In the genomic region with DNA sequence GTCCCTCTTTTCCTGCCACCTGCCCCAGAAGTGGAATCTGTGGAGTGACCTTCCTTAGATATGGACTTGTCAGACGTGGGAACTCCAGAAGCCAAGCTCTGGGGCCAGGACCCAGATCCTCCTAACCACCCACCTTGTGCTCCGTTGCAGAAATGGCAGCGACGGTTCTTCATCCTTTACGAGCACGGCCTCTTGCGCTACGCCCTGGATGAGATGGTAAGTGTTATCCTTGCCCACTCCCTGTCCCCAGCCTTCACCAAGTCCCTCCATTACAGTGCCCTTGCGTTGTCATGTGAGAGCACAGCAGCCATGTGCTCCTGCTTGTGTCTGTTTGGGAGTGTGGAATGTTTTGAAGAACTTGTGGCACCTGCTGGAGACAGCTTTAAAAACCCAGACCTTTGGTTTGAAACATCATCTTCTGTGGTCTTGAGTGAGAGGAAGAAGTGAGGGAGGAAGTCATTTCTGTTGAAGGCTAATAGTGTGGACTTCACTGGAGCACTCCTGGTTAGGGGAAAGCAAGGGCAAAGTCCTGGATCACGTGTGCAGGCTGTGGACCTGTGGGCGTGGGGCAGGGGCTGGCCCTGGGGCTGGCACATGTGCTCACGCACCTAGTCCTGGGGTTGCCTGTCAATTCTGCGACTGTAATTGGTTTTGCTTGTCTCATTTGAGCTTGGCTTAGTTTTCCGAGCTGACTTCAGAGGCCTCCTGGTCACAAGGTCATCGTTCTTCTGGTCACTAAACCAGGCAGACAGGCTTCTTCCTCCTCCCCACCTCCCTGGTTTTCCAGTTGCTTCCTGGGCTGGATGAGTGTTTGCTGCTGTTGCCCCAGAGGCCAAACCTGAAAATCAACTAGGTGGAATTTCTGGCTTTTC, we compare ENCODE assay signal across 16 cellular contexts. TPM values are rescaled to one million over a fixed set of nuclear protein-coding genes. Genes with fewer than 3 reads are reported as not detected.
DNase-seq lines count a peak whose midpoint lies in the region; ATAC-seq, FAIRE-seq and TF ChIP-seq lines count a peak whose summit lies in the region.
"Had no signal": no experiment of that assay in that cellular context is flagged by ENCODE, and none has a peak within 500 bp of the region (broad histone marks: within the 10 kb centered on the region; RNA-seq: fewer than 3 reads in every experiment).

No MANE protein-coding gene starts in this region.

- ATAC-seq in body of pancreas: peak; percentile 84
- no peak for ATAC-seq in HG03432 (IDR thresholded peaks at IDR 0.05; ENCODE audit: unreplicated experiment)

- H3K27me3 ChIP-seq in body of pancreas: no peaks in the 10 kb centered on the region
- H3K27me3 ChIP-seq in liver (ENCODE audit: control insufficient read depth in 4 of 4, insufficient read depth in 4 of 4, low read length in 3 of 4): no peaks in the 10 kb centered on the region
- H3K27me3 ChIP-seq in small intestine (ENCODE audit: control insufficient read depth in 2 of 2, insufficient read depth in 2 of 2, low read length in 2 of 2): no peaks in the 10 kb centered on the region

- DNase-seq in HuH-7 (ENCODE audit: low spot score): peak; percentile 57
- DNase-seq in body of pancreas: peak; percentile 60 to 78 (median 74)
- DNase-seq in small intestine: peak; percentile 96
- no peak for DNase-seq in NOMO-1 treated with DMSO at 0.1 percent for 48 hours (lab: John Stamatoyannopoulos, UW; ENCODE audit: unreplicated experiment)
- DNase-seq in hippocampal formation (lab: John Stamatoyannopoulos, UW): no peak
- DNase-seq: activated CD4-positive, CD25-positive, alpha-beta regulatory T cell treated with anti-CD3 and anti-CD28 coated beads, Interleukin-2, amount 50 U/mL, for 72 hours; activated T-cell treated with anti-CD3 and anti-CD28 coated beads, Interleukin-2, amount 50 U/mL, for 1 hour; C1 segment of cervical spinal cord; EL; midbrain; NCI-H2107; stimulated activated CD4-positive, alpha-beta T cell treated with anti-CD3 and anti-CD28 coated beads, Interleukin-4, amount 100 ng/mL, for 4 hours; stimulated activated naive CD4-positive, alpha-beta T cell had no signal

- peak; percentile 60 to 64 for TF ChIP-seq RAD21 in liver (IDR thresholded peaks at IDR 0.05)

- H3K36me3 ChIP-seq in body of pancreas (replicated peaks in 1 of 2; ENCODE audit: insufficient read depth in 1 of 2, low read depth in 2 of 2) (peaks cover 0 to 2% of the 10 kb centered on the region in 2 donors), liver (ENCODE audit: control insufficient read depth in 4 of 4, insufficient read depth in 3 of 4, low read depth in 1 of 4, low read length in 3 of 4) (peaks cover 0 to 4% (median 0%) of the 10 kb centered on the region in 4 donors), small intestine (ENCODE audit: control insufficient read depth in 2 of 2, insufficient read depth in 2 of 2, low read length in 2 of 2) (peaks cover 3 to 6% of the 10 kb centered on the region in 2 donors)

- H3K27ac ChIP-seq in body of pancreas (peak overlapping the region in 3 of 4 donors; percentile 60 to 70 (median 64)), liver (ENCODE audit: low read depth in 1 of 2, low read length in 2 of 2) (peak overlapping the region; percentile 86 to 97), small intestine (ENCODE audit: low read depth in 1 of 2, low read length in 1 of 2) (peak overlapping the region; percentile 68 to 85)

- WGBS in body of pancreas, 2 donors: 56 to 60% methylated on average over 15 of the region's 15 CpGs
- 61% methylated on average over 15 of the region's 15 CpGs for WGBS in liver
- WGBS in small intestine, 3 donors: 56 to 77% (median 67%) methylated on average over 14 to 15 of the region's 15 CpGs

- peak overlapping the region; percentile 35 to 75 for H3K9ac ChIP-seq in liver (ENCODE audit: low read depth in 1 of 2, low read length in 2 of 2)

- TF ChIP-seq POLR2A in body of pancreas (IDR thresholded peaks at IDR 0.05): no peak

- H3K9me3 ChIP-seq in body of pancreas (no peaks in the 10 kb centered on the region), liver (ENCODE audit: control insufficient read depth in 4 of 4, low read length in 3 of 4) (no peaks in the 10 kb centered on the region), small intestine (ENCODE audit: control insufficient read depth, low read depth) (no peaks in the 10 kb centered on the region)

- peaks cover 43% of the 10 kb centered on the region for H3K4me1 ChIP-seq in body of pancreas
- peaks cover 24 to 67% (median 54%) of the 10 kb centered on the region in 4 donors for H3K4me1 ChIP-seq in liver (ENCODE audit: control insufficient read depth in 4 of 4, insufficient read depth in 4 of 4, low read length in 3 of 4)
- peaks cover 13 to 21% of the 10 kb centered on the region in 2 donors for H3K4me1 ChIP-seq in small intestine (ENCODE audit: control insufficient read depth in 2 of 2, insufficient read depth in 1 of 2, low read depth in 1 of 2, low read length in 1 of 2)

- no peak for FAIRE-seq in small intestine (lab: Jason Lieb, UNC)
- FAIRE-seq: astrocyte had no signal

- intact Hi-C loops in body of pancreas (cut with DNase I): no loop called here

- TF ChIP-seq CTCF in body of pancreas (IDR thresholded peaks at IDR 0.05): peak in 2 of 7 experiments; percentile 17 to 25
- no peak for TF ChIP-seq CTCF in liver (IDR thresholded peaks at IDR 0.05; ENCODE audit: low read depth, low read length, missing input control)

- H3K4me3 ChIP-seq in body of pancreas (no peak overlapping the region), liver (ENCODE audit: low read depth in 1 of 3, low read length in 3 of 3) (no peak overlapping the region), small intestine (ENCODE audit: low read depth in 1 of 2, low read length in 2 of 2) (no peak overlapping the region)

TF ChIP-seq in liver, 16 proteins besides CTCF, POLR2A, EP300 and RAD21 (continues in another document):
- TF ChIP-seq JUND (IDR thresholded peaks at IDR 0.05) (peak; percentile 54 to 89), RXRA (IDR thresholded peaks at IDR 0.05) (peak; percentile 100), NR2F2 (IDR thresholded peaks at IDR 0.05) (peak; percentile 89), SP1 (IDR thresholded peaks at IDR 0.05) (peak; percentile 99), EGR1 (IDR thresholded peaks at IDR 0.05; ENCODE audit: low read depth in 2 of 2) (peak; percentile 76 to 95), GABPA (IDR thresholded peaks at IDR 0.05 in 1 of 2, conservative IDR thresholded peaks at IDR 0.05 in 1 of 2) (peak in 1 of 2 donors; percentile 55), HNF4G (IDR thresholded peaks at IDR 0.05) (peak; percentile 90), FOXA1 (IDR thresholded peaks at IDR 0.05) (no peak), HNF4A (conservative IDR thresholded peaks at IDR 0.05) (peak; percentile 94 to 96), FOXA2 (IDR thresholded peaks at IDR 0.05) (peak; percentile 54), YY1 (IDR thresholded peaks at IDR 0.05) (peak; percentile 65)
- TF ChIP-seq, protein P1, sequence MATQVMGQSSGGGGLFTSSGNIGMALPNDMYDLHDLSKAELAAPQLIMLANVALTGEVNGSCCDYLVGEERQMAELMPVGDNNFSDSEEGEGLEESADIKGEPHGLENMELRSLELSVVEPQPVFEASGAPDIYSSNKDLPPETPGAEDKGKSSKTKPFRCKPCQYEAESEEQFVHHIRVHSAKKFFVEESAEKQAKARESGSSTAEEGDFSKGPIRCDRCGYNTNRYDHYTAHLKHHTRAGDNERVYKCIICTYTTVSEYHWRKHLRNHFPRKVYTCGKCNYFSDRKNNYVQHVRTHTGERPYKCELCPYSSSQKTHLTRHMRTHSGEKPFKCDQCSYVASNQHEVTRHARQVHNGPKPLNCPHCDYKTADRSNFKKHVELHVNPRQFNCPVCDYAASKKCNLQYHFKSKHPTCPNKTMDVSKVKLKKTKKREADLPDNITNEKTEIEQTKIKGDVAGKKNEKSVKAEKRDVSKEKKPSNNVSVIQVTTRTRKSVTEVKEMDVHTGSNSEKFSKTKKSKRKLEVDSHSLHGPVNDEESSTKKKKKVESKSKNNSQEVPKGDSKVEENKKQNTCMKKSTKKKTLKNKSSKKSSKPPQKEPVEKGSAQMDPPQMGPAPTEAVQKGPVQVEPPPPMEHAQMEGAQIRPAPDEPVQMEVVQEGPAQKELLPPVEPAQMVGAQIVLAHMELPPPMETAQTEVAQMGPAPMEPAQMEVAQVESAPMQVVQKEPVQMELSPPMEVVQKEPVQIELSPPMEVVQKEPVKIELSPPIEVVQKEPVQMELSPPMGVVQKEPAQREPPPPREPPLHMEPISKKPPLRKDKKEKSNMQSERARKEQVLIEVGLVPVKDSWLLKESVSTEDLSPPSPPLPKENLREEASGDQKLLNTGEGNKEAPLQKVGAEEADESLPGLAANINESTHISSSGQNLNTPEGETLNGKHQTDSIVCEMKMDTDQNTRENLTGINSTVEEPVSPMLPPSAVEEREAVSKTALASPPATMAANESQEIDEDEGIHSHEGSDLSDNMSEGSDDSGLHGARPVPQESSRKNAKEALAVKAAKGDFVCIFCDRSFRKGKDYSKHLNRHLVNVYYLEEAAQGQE (IDR thresholded peaks at IDR 0.05): peak; percentile 62
- TF ChIP-seq, protein P2, sequence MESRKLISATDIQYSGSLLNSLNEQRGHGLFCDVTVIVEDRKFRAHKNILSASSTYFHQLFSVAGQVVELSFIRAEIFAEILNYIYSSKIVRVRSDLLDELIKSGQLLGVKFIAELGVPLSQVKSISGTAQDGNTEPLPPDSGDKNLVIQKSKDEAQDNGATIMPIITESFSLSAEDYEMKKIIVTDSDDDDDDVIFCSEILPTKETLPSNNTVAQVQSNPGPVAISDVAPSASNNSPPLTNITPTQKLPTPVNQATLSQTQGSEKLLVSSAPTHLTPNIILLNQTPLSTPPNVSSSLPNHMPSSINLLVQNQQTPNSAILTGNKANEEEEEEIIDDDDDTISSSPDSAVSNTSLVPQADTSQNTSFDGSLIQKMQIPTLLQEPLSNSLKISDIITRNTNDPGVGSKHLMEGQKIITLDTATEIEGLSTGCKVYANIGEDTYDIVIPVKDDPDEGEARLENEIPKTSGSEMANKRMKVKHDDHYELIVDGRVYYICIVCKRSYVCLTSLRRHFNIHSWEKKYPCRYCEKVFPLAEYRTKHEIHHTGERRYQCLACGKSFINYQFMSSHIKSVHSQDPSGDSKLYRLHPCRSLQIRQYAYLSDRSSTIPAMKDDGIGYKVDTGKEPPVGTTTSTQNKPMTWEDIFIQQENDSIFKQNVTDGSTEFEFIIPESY (IDR thresholded peaks at IDR 0.05): peak; percentile 89
- TF ChIP-seq, protein P3, sequence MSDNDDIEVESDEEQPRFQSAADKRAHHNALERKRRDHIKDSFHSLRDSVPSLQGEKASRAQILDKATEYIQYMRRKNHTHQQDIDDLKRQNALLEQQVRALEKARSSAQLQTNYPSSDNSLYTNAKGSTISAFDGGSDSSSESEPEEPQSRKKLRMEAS (IDR thresholded peaks at IDR 0.05): peak; percentile 99
- TF ChIP-seq, protein P4, sequence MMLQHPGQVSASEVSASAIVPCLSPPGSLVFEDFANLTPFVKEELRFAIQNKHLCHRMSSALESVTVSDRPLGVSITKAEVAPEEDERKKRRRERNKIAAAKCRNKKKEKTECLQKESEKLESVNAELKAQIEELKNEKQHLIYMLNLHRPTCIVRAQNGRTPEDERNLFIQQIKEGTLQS (IDR thresholded peaks at IDR 0.05): peak; percentile 43

RNA-seq across cellular contexts. Expression of a gene that starts 35.8 kb away (rescaled TPM):
- total RNA-seq in body of pancreas: 100 to 1,000 TPM; 147 to 269 TPM
- 10 to 100 TPM; 31.5 to 61.9 TPM for total RNA-seq in liver
- 10 to 100 TPM; 21.2 to 37.9 TPM for polyA plus RNA-seq in liver
- polyA plus RNA-seq in small intestine: 100 to 1,000 TPM in 2 of 3 donors, 10 to 100 TPM in 1; 98.9 to 233 (median 219) TPM

Comparison
In these comparisons a context has a peak if more than half of its experiments do, and no peak if none do; other contexts are left out.
1. DNase-seq: peak in HuH-7 (single experiment), body of pancreas (4 of 4) and small intestine (single experiment); none in NOMO-1 treated with DMSO at 0.1 percent for 48 hours (single experiment) and hippocampal formation (0 of 2).
2. Peak in every context shown above with its lines, with median percentiles within 50 percentile points of each other: H3K27ac ChIP-seq.